ENCODE assay signal across 16 cellular contexts in genomic region chr1:6935379-6936307, GRCh38.
DNase-seq lines count a peak whose midpoint lies in the region; ATAC-seq, FAIRE-seq and TF ChIP-seq lines count a peak whose summit lies in the region.
"Had no signal": no experiment of that assay in that cellular context is flagged by ENCODE, and none has a peak within 500 bp of the region (broad histone marks: within the 10 kb centered on the region; RNA-seq: fewer than 3 reads in every experiment).

No MANE protein-coding gene starts in this region.

- H3K79me2 ChIP-seq in astrocyte (ENCODE audit: insufficient read depth, low read length) = no peaks in the 10 kb centered on the region

- peak; percentile 21 for DNase-seq in BE2C
- peak; percentile 45 for DNase-seq in NCI-H1417 treated with DMSO at 0.1 percent for 48 hours (lab: John Stamatoyannopoulos, UW)
- no peak for DNase-seq in astrocyte (ENCODE audit: low read depth)
- no peak for DNase-seq in T-cell
- DNase-seq in activated T-helper 1 cell treated with anti-CD3 and anti-CD28 coated beads, Interleukin-12 subunit alpha, Interleukin-12 subunit beta, Interleukin-2, Interleukin-4 antibody, amounts not matched to agents 30 ng/mL and 10 ng/mL and 1 ng/mL, durations not matched to agents 14 hours and 24 hours and 36 hours (ENCODE audit: low spot score) = no peak
- no peak for DNase-seq in activated gamma-delta T cell treated with Interleukin-2 at 50 U/mL for 16 hours
- DNase-seq in stomach = no peak
- DNase-seq: activated T-cell treated with anti-CD3 and anti-CD28 coated beads, Interleukin-2, amount 50 U/mL, for 4 hours; central memory CD4-positive, alpha-beta T cell; COR-L47; foreskin melanocyte; KG1; stimulated activated CD4-positive, alpha-beta T cell treated with anti-CD3 and anti-CD28 coated beads, Interleukin-1b, Interleukin-23, amount 100 ng/mL, for 48 hours had no signal

- H2AFZ ChIP-seq in astrocyte (ENCODE audit: low read depth, low read length) = no peak overlapping the region

- POLR2A ChIA-PET in T-cell (lab: Charles Lee) = no interaction called here

- 87% methylated on average over 16 of the region's 20 CpGs for WGBS in mesodermal cell (ENCODE audit: insufficient coverage in 2 of 2), 2 experiments
- 20 to 34% (median 27%) methylated on average over 20 of the region's 20 CpGs for WGBS in stomach, 5 donors

- H3K9me3 Mint-ChIP-seq in astrocyte (ENCODE audit: unreplicated experiment) = no peaks in the 10 kb centered on the region
- no peaks in the 10 kb centered on the region for H3K9me3 Mint-ChIP-seq in T-cell
- H3K9me3 Mint-ChIP-seq in activated T-helper 1 cell treated with anti-CD3 and anti-CD28 coated beads, Interleukin-12 subunit alpha, Interleukin-12 subunit beta, Interleukin-2, Interleukin-4 antibody, amounts not matched to agents 30 ng/mL and 10 ng/mL and 1 ng/mL, durations not matched to agents 14 hours and 24 hours and 36 hours = no peaks in the 10 kb centered on the region
- H3K9me3 Mint-ChIP-seq: activated T-cell treated with anti-CD3 and anti-CD28 coated beads, Interleukin-2, amount 50 U/mL, for 4 hours had no signal

- FAIRE-seq in astrocyte (lab: Jason Lieb, UNC) = no peak
- FAIRE-seq: endometrium, GM12878 had no signal

- no peaks in the 10 kb centered on the region for H3K36me3 ChIP-seq in BE2C
- no peaks in the 10 kb centered on the region for H3K36me3 ChIP-seq in astrocyte (ENCODE audit: insufficient read depth, low read length)
- no peaks in the 10 kb centered on the region for H3K36me3 ChIP-seq in mesodermal cell (ENCODE audit: control insufficient read depth, insufficient read depth, low read length)
- no peaks in the 10 kb centered on the region for H3K36me3 ChIP-seq in stomach

- CTCF ChIA-PET in T-cell (lab: Charles Lee) = no interaction called here

- H3K36me3 Mint-ChIP-seq in astrocyte (ENCODE audit: low read depth, unreplicated experiment) = peaks cover 3% of the 10 kb centered on the region
- no peaks in the 10 kb centered on the region for H3K36me3 Mint-ChIP-seq in T-cell
- H3K36me3 Mint-ChIP-seq in activated T-helper 1 cell treated with anti-CD3 and anti-CD28 coated beads, Interleukin-12 subunit alpha, Interleukin-12 subunit beta, Interleukin-2, Interleukin-4 antibody, amounts not matched to agents 30 ng/mL and 10 ng/mL and 1 ng/mL, durations not matched to agents 14 hours and 24 hours and 36 hours (ENCODE audit: low read depth) = no peaks in the 10 kb centered on the region

- H3K4me1 ChIP-seq in BE2C (0 out of 2 replicates have a peak, but pooled peaks cover 4% of the 10 kb centered on the region), astrocyte (ENCODE audit: insufficient read depth, low read length) (no peaks in the 10 kb centered on the region), mesodermal cell (ENCODE audit: control insufficient read depth, insufficient read depth, low read length, poor library complexity, severe bottlenecking) (no peaks in the 10 kb centered on the region), stomach (peaks cover 0 to 4% (median 2%) of the 10 kb centered on the region in 4 donors)

- H3K4me2 ChIP-seq in astrocyte (ENCODE audit: low read length) = peak overlapping the region; percentile 37

- no peak overlapping the region for H3K27ac Mint-ChIP-seq in astrocyte (ENCODE audit: unreplicated experiment)
- H3K27ac Mint-ChIP-seq in T-cell = no peak overlapping the region
- no peak overlapping the region for H3K27ac Mint-ChIP-seq in activated T-helper 1 cell treated with anti-CD3 and anti-CD28 coated beads, Interleukin-12 subunit alpha, Interleukin-12 subunit beta, Interleukin-2, Interleukin-4 antibody, amounts not matched to agents 30 ng/mL and 10 ng/mL and 1 ng/mL, durations not matched to agents 14 hours and 24 hours and 36 hours

- H3K27ac ChIP-seq in astrocyte (ENCODE audit: low read depth, low read length) = no peak overlapping the region
- peak overlapping the region; percentile 39 for H3K27ac ChIP-seq in mesodermal cell (ENCODE audit: low read depth, low read length, severe bottlenecking)
- H3K27ac ChIP-seq in stomach = no peak overlapping the region

- no peak overlapping the region for H3K9ac ChIP-seq in astrocyte (ENCODE audit: low read length)

- no peak for TF ChIP-seq POLR2A in stomach (IDR thresholded peaks at IDR 0.05)

- H3K4me1 Mint-ChIP-seq in astrocyte (ENCODE audit: low read depth, unreplicated experiment) (no peaks in the 10 kb centered on the region), T-cell (no peaks in the 10 kb centered on the region)
- H3K4me1 Mint-ChIP-seq in activated T-helper 1 cell treated with anti-CD3 and anti-CD28 coated beads, Interleukin-12 subunit alpha, Interleukin-12 subunit beta, Interleukin-2, Interleukin-4 antibody, amounts not matched to agents 30 ng/mL and 10 ng/mL and 1 ng/mL, durations not matched to agents 14 hours and 24 hours and 36 hours (ENCODE audit: low read depth) = no peaks in the 10 kb centered on the region

- H3K4me3 Mint-ChIP-seq in astrocyte (ENCODE audit: unreplicated experiment) (no peak overlapping the region), T-cell (no peak overlapping the region)
- no peak overlapping the region for H3K4me3 Mint-ChIP-seq in activated T-helper 1 cell treated with anti-CD3 and anti-CD28 coated beads, Interleukin-12 subunit alpha, Interleukin-12 subunit beta, Interleukin-2, Interleukin-4 antibody, amounts not matched to agents 30 ng/mL and 10 ng/mL and 1 ng/mL, durations not matched to agents 14 hours and 24 hours and 36 hours
- H3K4me3 Mint-ChIP-seq: activated T-cell treated with anti-CD3 and anti-CD28 coated beads, Interleukin-2, amount 50 U/mL, for 4 hours had no signal

- no peak for TF ChIP-seq EP300 in stomach (IDR thresholded peaks at IDR 0.05)

- H3K27me3 ChIP-seq in BE2C (no peaks in the 10 kb centered on the region), astrocyte (ENCODE audit: insufficient read depth, low read length) (peaks cover 33% of the 10 kb centered on the region), stomach (peaks cover 0 to 42% (median 24%) of the 10 kb centered on the region in 3 donors)

- no peak for ATAC-seq in T-cell (replicated peaks in 1 of 4)
- ATAC-seq: activated T-cell treated with anti-CD3 and anti-CD28 coated beads, Interleukin-2, amount 50 U/mL, for 4 hours; GM12878 had no signal

- H3K9me3 ChIP-seq in BE2C = no peaks in the 10 kb centered on the region
- H3K9me3 ChIP-seq in astrocyte (ENCODE audit: insufficient read depth, low read depth, low read length) = no peaks in the 10 kb centered on the region
- no peaks in the 10 kb centered on the region for H3K9me3 ChIP-seq in mesodermal cell (ENCODE audit: control insufficient read depth, low read length)
- H3K9me3 ChIP-seq in stomach = no peaks in the 10 kb centered on the region

- no peaks in the 10 kb centered on the region for H4K20me1 ChIP-seq in astrocyte (ENCODE audit: insufficient read depth, low read length)

- peak overlapping the region; percentile 47 for H3K4me3 ChIP-seq in BE2C (ENCODE audit: low read depth, low read length)
- H3K4me3 ChIP-seq in astrocyte (ENCODE audit: insufficient read depth, low read depth, low read length) = no peak overlapping the region
- H3K4me3 ChIP-seq in mesodermal cell (ENCODE audit: extremely low read depth, insufficient read depth, low read length, poor library complexity, severe bottlenecking) = no peak overlapping the region
- H3K4me3 ChIP-seq in stomach = no peak overlapping the region
- H3K4me3 ChIP-seq: GM12878 had no signal

- TF ChIP-seq CTCF in BE2C (IDR thresholded peaks at IDR 0.05; ENCODE audit: low read depth, low read length) (no peak), astrocyte (IDR thresholded peaks at IDR 0.05; ENCODE audit: insufficient read depth, low read depth, low read length) (no peak), stomach (IDR thresholded peaks at IDR 0.05) (no peak)

- H3K27me3 Mint-ChIP-seq in astrocyte (ENCODE audit: low read depth, unreplicated experiment) (peaks cover 16% of the 10 kb centered on the region), T-cell (peaks cover 27 to 39% of the 10 kb centered on the region in 2 donors)
- peaks cover 4% of the 10 kb centered on the region for H3K27me3 Mint-ChIP-seq in activated T-helper 1 cell treated with anti-CD3 and anti-CD28 coated beads, Interleukin-12 subunit alpha, Interleukin-12 subunit beta, Interleukin-2, Interleukin-4 antibody, amounts not matched to agents 30 ng/mL and 10 ng/mL and 1 ng/mL, durations not matched to agents 14 hours and 24 hours and 36 hours (ENCODE audit: insufficient read depth)

- intact Hi-C loops in activated T-helper 1 cell treated with anti-CD3 and anti-CD28 coated beads, Interleukin-12 subunit alpha, Interleukin-12 subunit beta, Interleukin-2, Interleukin-4 antibody, amounts not matched to agents 30 ng/mL and 10 ng/mL and 1 ng/mL, durations not matched to agents 14 hours and 24 hours and 36 hours (cut with micrococcal nuclease) = no loop called here
- intact Hi-C loops in stomach (cut with DNase I; ENCODE audit: low total_unique reads) = no loop called here

Comparison
In these comparisons a context has a peak if more than half of its experiments do, and no peak if none do; other contexts are left out.
1. DNase-seq: peak in BE2C (single experiment) and NCI-H1417 treated with DMSO at 0.1 percent for 48 hours (single experiment); none in astrocyte (single experiment), T-cell (0 of 34), activated T-helper 1 cell treated with anti-CD3 and anti-CD28 coated beads, Interleukin-12 subunit alpha, Interleukin-12 subunit beta, Interleukin-2, Interleukin-4 antibody, amounts not matched to agents 30 ng/mL and 10 ng/mL and 1 ng/mL, durations not matched to agents 14 hours and 24 hours and 36 hours (single experiment), activated gamma-delta T cell treated with Interleukin-2 at 50 U/mL for 16 hours (single experiment) and stomach (single experiment).